In genomic region chr3:161552984-161553383, GRCh38 we compare ENCODE assay signal across 16 cellular contexts. TPM values are rescaled to one million over a fixed set of nuclear protein-coding genes. Genes with fewer than 3 reads are reported as not detected.
DNase-seq lines count a peak whose midpoint lies in the region; ATAC-seq and TF ChIP-seq lines count a peak whose summit lies in the region.
"Had no signal": no experiment of that assay in that cellular context is flagged by ENCODE, and none has a peak within 500 bp of the region (broad histone marks: within the 10 kb centered on the region; RNA-seq: fewer than 3 reads in every experiment).

No MANE protein-coding gene starts in this region.

- H4K91ac ChIP-seq in H9 (ENCODE audit: insufficient read length, low read depth, low read length), result no peak overlapping the region

- H3K27me3 ChIP-seq in H9 (ENCODE audit: insufficient read depth, low read length), result no peaks in the 10 kb centered on the region
- H3K27me3 ChIP-seq in neural progenitor cell, result no peaks in the 10 kb centered on the region
- H3K27me3 ChIP-seq: BLaER1 treated with 17β-estradiol and CSF1 and Interleukin-3, amounts not matched to agents 10 nM and 100 nM had no signal

- H3K4ac ChIP-seq in H9 (ENCODE audit: low read depth, low read length), result no peak overlapping the region

- H4K8ac ChIP-seq in H9 (replicated peaks; ENCODE audit: insufficient read length, low read depth, low read length), result no peak overlapping the region

- H3K23ac ChIP-seq in H9 (ENCODE audit: insufficient read length, low read depth, low read length), result no peak overlapping the region

- no peaks in the 10 kb centered on the region; the same call in 1 of the 2 replicates for H3K4me1 ChIP-seq in H9 (ENCODE audit: insufficient read depth, low read length)
- peaks cover 14% of the 10 kb centered on the region for H3K4me1 ChIP-seq in neural progenitor cell
- H3K4me1 ChIP-seq: BLaER1 treated with 17β-estradiol and CSF1 and Interleukin-3, amounts not matched to agents 10 nM and 100 nM had no signal

- in situ Hi-C loops in Caki2 (cut with HindIII; ENCODE audit: low pct_unique_long_range_greater_than_20kb, low sequenced_read_pairs), result no loop called here

- peak overlapping the region; percentile 40 for H2AFZ ChIP-seq in H9 (ENCODE audit: low read length)
- H2AFZ ChIP-seq in neural progenitor cell (replicated peaks), result no peak overlapping the region
- H2AFZ ChIP-seq: GM23248 had no signal

- no peak overlapping the region for H2BK120ac ChIP-seq in H9 (ENCODE audit: low read depth, low read length, poor library complexity, severe bottlenecking)

- no CpG with 5 or more reads among the region's 6 CpGs for WGBS in H9 (ENCODE audit: extremely low coverage, insufficient read length, low lambda C conversion rate)

- H2BK5ac ChIP-seq in H9 (ENCODE audit: insufficient read length, low read length), result no peak overlapping the region

- H3K27ac ChIP-seq in H9 (ENCODE audit: insufficient read length, low read depth, low read length) (no peak overlapping the region), neural progenitor cell (no peak overlapping the region)
- H3K27ac ChIP-seq: BLaER1 treated with 17β-estradiol and CSF1 and Interleukin-3, amounts not matched to agents 10 nM and 100 nM; GM23248 had no signal

- no peak overlapping the region for H3K56ac ChIP-seq in H9 (ENCODE audit: insufficient read length, low read depth, low read length)

- CTCF ChIA-PET in WTC11 (lab: Charles Lee), result no interaction called here

- no peak overlapping the region for H3K4me3 ChIP-seq in neural progenitor cell
- H3K4me3 ChIP-seq: BLaER1 treated with 17β-estradiol and CSF1 and Interleukin-3, amounts not matched to agents 10 nM and 100 nM; GM23248 had no signal

- H3K9me3 ChIP-seq in H9 (ENCODE audit: control insufficient read depth, low read depth, low read length) (no peaks in the 10 kb centered on the region), neural progenitor cell (ENCODE audit: low read depth) (no peaks in the 10 kb centered on the region)
- H3K9me3 ChIP-seq: BLaER1 treated with 17β-estradiol and CSF1 and Interleukin-3, amounts not matched to agents 10 nM and 100 nM had no signal

- H4K20me1 ChIP-seq in H9 (ENCODE audit: control insufficient read depth, insufficient read depth, insufficient read length) (no peaks in the 10 kb centered on the region), neural progenitor cell (ENCODE audit: low read depth) (no peaks in the 10 kb centered on the region)
- H4K20me1 ChIP-seq: BLaER1 treated with 17β-estradiol and CSF1 and Interleukin-3, amounts not matched to agents 10 nM and 100 nM had no signal

- H3K18ac ChIP-seq in H9 (ENCODE audit: insufficient read length, low read depth, low read length), result no peak overlapping the region

- H3K36me3 ChIP-seq in neural progenitor cell, result no peaks in the 10 kb centered on the region
- H3K36me3 ChIP-seq: BLaER1 treated with 17β-estradiol and CSF1 and Interleukin-3, amounts not matched to agents 10 nM and 100 nM had no signal

- TF ChIP-seq CTCF in H9 (conservative IDR thresholded peaks at IDR 0.05) (no peak), WTC11 (IDR thresholded peaks at IDR 0.05) (no peak), neural progenitor cell (IDR thresholded peaks at IDR 0.05) (no peak)

- no peak overlapping the region for H2AK5ac ChIP-seq in H9 (ENCODE audit: insufficient read length, low read length)

- H3K14ac ChIP-seq in H9 (ENCODE audit: insufficient read depth, low read length), result no peak overlapping the region

- H3K79me2 ChIP-seq in H9 (ENCODE audit: insufficient read depth, low read length), result no peaks in the 10 kb centered on the region
- H3K79me2 ChIP-seq in neural progenitor cell (ENCODE audit: low read depth), result no peaks in the 10 kb centered on the region

- no peak overlapping the region for H2BK12ac ChIP-seq in H9 (ENCODE audit: insufficient read length, low read depth, low read length)

- no peaks in the 10 kb centered on the region for H3K27me3 Mint-ChIP-seq in H9 (ENCODE audit: low read depth)
- no peaks in the 10 kb centered on the region for H3K27me3 Mint-ChIP-seq in WTC11 (ENCODE audit: low read depth)
- no peaks in the 10 kb centered on the region for H3K27me3 Mint-ChIP-seq in neural progenitor cell (ENCODE audit: insufficient read depth, low read depth)

- H4K5ac ChIP-seq in H9 (ENCODE audit: insufficient read length, low read depth, low read length), result no peak overlapping the region

- H3K4me3 Mint-ChIP-seq in H9 (no peak overlapping the region), WTC11 (no peak overlapping the region), neural progenitor cell (no peak overlapping the region)
- H3K4me3 Mint-ChIP-seq: B cell; CD8-positive, alpha-beta T cell had no signal

- ATAC-seq in WTC11, result peak; percentile 67
- ATAC-seq: CD8-positive, alpha-beta T cell; HCT116 had no signal

- peak overlapping the region; percentile 36 for H3T11ph ChIP-seq in H9 (ENCODE audit: low read length)

- H3F3A ChIP-seq in neural progenitor cell (ENCODE audit: low read depth), result no peaks in the 10 kb centered on the region

- H3K27ac Mint-ChIP-seq in H9 (no peak overlapping the region), WTC11 (no peak overlapping the region), neural progenitor cell (no peak overlapping the region)
- H3K27ac Mint-ChIP-seq: B cell; CD8-positive, alpha-beta T cell had no signal

- no peaks in the 10 kb centered on the region for H3K79me1 ChIP-seq in H9 (ENCODE audit: insufficient read depth, low read depth, low read length, poor library complexity, severe bottlenecking)

- H3K9me3 Mint-ChIP-seq in H9, result no peaks in the 10 kb centered on the region
- no peaks in the 10 kb centered on the region for H3K9me3 Mint-ChIP-seq in WTC11
- H3K9me3 Mint-ChIP-seq in neural progenitor cell, result no peaks in the 10 kb centered on the region
- H3K9me3 Mint-ChIP-seq: CD8-positive, alpha-beta T cell had no signal

- H3K4me2 ChIP-seq in H9 (ENCODE audit: insufficient read depth, insufficient read length, low read length) (no peak overlapping the region), neural progenitor cell (no peak overlapping the region)
- H3K4me2 ChIP-seq: BLaER1 treated with 17β-estradiol and CSF1 and Interleukin-3, amounts not matched to agents 10 nM and 100 nM had no signal

- no peaks in the 10 kb centered on the region for H3K23me2 ChIP-seq in H9 (ENCODE audit: insufficient read length, low read depth, low read length, poor library complexity, severe bottlenecking)

- DNase-seq in Caki2 (ENCODE audit: low read depth) (peak; percentile 43), H9 (no peak), WTC11 (ENCODE audit: low spot score) (no peak), neural progenitor cell (ENCODE audit: low spot score) (peak; percentile 5), NCI-H2081 treated with DMSO at 0.1 percent for 48 hours (lab: John Stamatoyannopoulos, UW) (no peak), Ammon's horn (ENCODE audit: low spot score) (no peak), SHP77 (lab: John Stamatoyannopoulos, UW) (no peak)
- DNase-seq: 8988T; CD8-positive, alpha-beta T cell; DMS 273 treated with DMSO at 0.1 percent for 48 hours; GM23248; IMR-90 had no signal

- H2BK15ac ChIP-seq in H9 (ENCODE audit: low read depth, low read length), result no peak overlapping the region

- H3K36me3 Mint-ChIP-seq in H9 (ENCODE audit: insufficient read depth in 1 of 3, low read depth in 3 of 3) (no peaks in the 10 kb centered on the region; a peak in 1 of 7 replicates), WTC11 (no peaks in the 10 kb centered on the region; the same call in 1 of the 2 replicates), neural progenitor cell (no peaks in the 10 kb centered on the region)
- H3K36me3 Mint-ChIP-seq: CD8-positive, alpha-beta T cell had no signal

- H3K9ac ChIP-seq in H9 (ENCODE audit: extremely low read depth, insufficient read length, low read length) (no peak overlapping the region), neural progenitor cell (no peak overlapping the region)
- H3K9ac ChIP-seq: BLaER1 treated with 17β-estradiol and CSF1 and Interleukin-3, amounts not matched to agents 10 nM and 100 nM; GM23248 had no signal

- POLR2A ChIA-PET in WTC11 (lab: Charles Lee), result no interaction called here

- H3K4me1 Mint-ChIP-seq in H9 (peaks cover 2 to 14% of the 10 kb centered on the region in 2 experiments; a peak in 2 of 4 replicates), WTC11 (peaks cover 30% of the 10 kb centered on the region), neural progenitor cell (peaks cover 35% of the 10 kb centered on the region)
- H3K4me1 Mint-ChIP-seq: B cell had no signal

- no peak overlapping the region for H2BK20ac ChIP-seq in H9 (ENCODE audit: low read depth, low read length, poor library complexity, severe bottlenecking)

TF ChIP-seq in WTC11, 78 proteins besides CTCF, POLR2A, EP300 and RAD21 (continues in another document):
- no peak for TF ChIP-seq FOXJ3 (CRISPR knock-in tag; IDR thresholded peaks at IDR 0.05; ENCODE audit: borderline replicate concordance)
- no peak for TF ChIP-seq JAZF1 (CRISPR knock-in tag; IDR thresholded peaks at IDR 0.05)
- no peak for TF ChIP-seq STAT6 (CRISPR knock-in tag; conservative IDR thresholded peaks at IDR 0.05; ENCODE audit: low read depth)
- TF ChIP-seq GRHL2 (CRISPR knock-in tag; IDR thresholded peaks at IDR 0.05; ENCODE audit: insufficient replicate concordance, severe bottlenecking), result no peak

RNA-seq across cellular contexts. Expression of gene OTOL1, which starts 56.4 kb away (rescaled TPM):
- not detected in 2 replicates for total RNA-seq in Caki2 (2014; rRNA removed; shearing (Covaris generic); ENCODE audit: low replicate concordance)
- not detected in 2 replicates for total RNA-seq in H9 (2021)
- total RNA-seq in WTC11 (2021), result not detected in 3 replicates
- not detected in 2 replicates for total RNA-seq in neural progenitor cell (ENCODE audit: low replicate concordance)
- total RNA-seq: A673; B cell; CD8-positive, alpha-beta T cell; GM23248; IMR-90 had no signal

Comparison
In these comparisons a context has a peak if more than half of its experiments do, and no peak if none do; other contexts are left out.
1. DNase-seq: peak in Caki2 (single experiment) and neural progenitor cell (single experiment); none in H9 (single experiment), WTC11 (single experiment), NCI-H2081 treated with DMSO at 0.1 percent for 48 hours (single experiment), Ammon's horn (single experiment) and SHP77 (0 of 2).